ENCODE assay signal across 10 cellular contexts in genomic region chr4:123325241-123325681, GRCh38.
DNase-seq lines count a peak whose midpoint lies in the region; ATAC-seq and TF ChIP-seq lines count a peak whose summit lies in the region.
"Had no signal": no experiment of that assay in that cellular context is flagged by ENCODE, and none has a peak within 500 bp of the region (broad histone marks: within the 10 kb centered on the region; RNA-seq: fewer than 3 reads in every experiment).

No MANE protein-coding gene starts in this region.

- CTCF ChIA-PET in GM10248 (lab: Yijun Ruan, JAX) = interaction anchor here (0.7 to 1.8 kb wide), 4 partner anchors 9 to 47 kb away, joined by 3 to 7 read pairs (median 4); no protein-coding TSS in a partner anchor

- no peak overlapping the region for H3K27ac ChIP-seq in coronary artery
- H3K27ac ChIP-seq: C4-2B had no signal

- POLR2A ChIA-PET in GM10248 (lab: Yijun Ruan, JAX) = no interaction called here

- TF ChIP-seq CTCF in GM10248 (IDR thresholded peaks at IDR 0.05; ENCODE audit: control extremely low read depth, extremely low read depth, low read depth, missing control alignments) (no peak), coronary artery (IDR thresholded peaks at IDR 0.05) (no peak)

- intact Hi-C loops in posterior vena cava (cut with DNase I) = no loop called here

- ATAC-seq in GM19463 (IDR thresholded peaks at IDR 0.05; ENCODE audit: unreplicated experiment) = peak; percentile 98
- peak; percentile 94 for ATAC-seq in HG03103 (IDR thresholded peaks at IDR 0.05; ENCODE audit: low read depth, unreplicated experiment)

- DNase-seq in GM10248 (ENCODE audit: extremely low spot score) (peak; percentile 65), SIG-M5 (lab: John Stamatoyannopoulos, UW) (peak; percentile 85), coronary artery (ENCODE audit: low spot score) (no peak), posterior vena cava (ENCODE audit: low spot score) (no peak)
- no peak for DNase-seq in activated CD4-positive, alpha-beta T cell treated with anti-CD3 and anti-CD28 coated beads for 48 hours
- DNase-seq in activated T-cell treated with anti-CD3 and anti-CD28 coated beads, Interleukin-2, amount 50 U/mL, for 48 hours = no peak
- DNase-seq: stimulated activated CD8-positive, alpha-beta memory T cell treated with anti-CD3 and anti-CD28 coated beads, Interleukin-4, amount 100 ng/mL, for 48 hours had no signal

- H3K4me3 ChIP-seq in coronary artery = no peak overlapping the region

Comparison
In these comparisons a context has a peak if more than half of its experiments do, and no peak if none do; other contexts are left out.
1. DNase-seq: peak in GM10248 (single experiment) and SIG-M5 (single experiment); none in activated CD4-positive, alpha-beta T cell treated with anti-CD3 and anti-CD28 coated beads for 48 hours (single experiment), coronary artery (single experiment), activated T-cell treated with anti-CD3 and anti-CD28 coated beads, Interleukin-2, amount 50 U/mL, for 48 hours (0 of 2) and posterior vena cava (single experiment).